In the genomic region with DNA sequence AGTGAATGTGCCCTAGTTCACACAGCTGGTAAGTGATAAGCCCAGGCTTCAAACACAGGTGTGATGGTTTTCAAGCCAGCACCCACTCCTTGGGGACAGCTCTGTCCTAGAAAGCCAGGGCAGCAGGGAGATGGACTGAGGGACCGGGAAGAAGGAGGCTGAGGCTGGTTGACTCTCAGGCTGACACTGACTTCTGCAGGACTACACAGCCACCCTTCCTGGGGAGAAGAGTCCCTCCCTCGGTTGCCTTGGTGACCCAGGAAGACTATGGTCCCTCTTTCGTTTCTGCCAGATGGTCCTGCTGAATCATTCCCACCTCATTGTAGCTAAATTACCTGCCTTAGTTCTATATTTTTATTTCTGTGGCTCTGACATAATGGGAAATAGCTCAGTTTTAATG, we compare ENCODE assay signal across 28 cellular contexts. TPM values are rescaled to one million over a fixed set of nuclear protein-coding genes. Genes with fewer than 3 reads are reported as not detected.
"Had no signal": no experiment of that assay in that cellular context is flagged by ENCODE, and none has a peak within 500 bp of the region (broad histone marks: within the 10 kb centered on the region; RNA-seq: fewer than 3 reads in every experiment).

No MANE protein-coding gene starts in this region.

- H3K36me3 ChIP-seq: colonic mucosa, MG63 had no signal

- H3K27me3 ChIP-seq: colonic mucosa, MG63 had no signal

- H3K27ac ChIP-seq: colonic mucosa, PC-9 had no signal

- H3K4me1 ChIP-seq: colonic mucosa had no signal

- H2AFZ ChIP-seq: PC-9 had no signal

- H3K9me3 Mint-ChIP-seq: activated CD4-positive, alpha-beta T cell treated with anti-CD3 and anti-CD28 coated beads, Interleukin-2, amount 10 ng/mL, durations not matched to agents 24 days and 14 days; activated T-cell treated with anti-CD3 and anti-CD28 coated beads, Interleukin-2, amount 50 U/mL, for 4 hours had no signal

- DNase-seq: activated B cell treated with CpG ODN at 0.5 μM for 24 hours; activated CD4-positive, alpha-beta T cell treated with anti-CD3 and anti-CD28 coated beads for 1 hour; activated CD4-positive, alpha-beta T cell treated with anti-CD3 and anti-CD28 coated beads, Interleukin-2, amount 10 ng/mL, durations not matched to agents 24 days and 14 days; activated CD4-positive, alpha-beta T cell treated with anti-CD3 and anti-CD28 coated beads, Interleukin-2, amount 50 U/mL, for 48 hours; activated CD8-positive, alpha-beta memory T cell treated with anti-CD3 and anti-CD28 coated beads for 24 hours; activated effector memory CD4-positive, alpha-beta T cell treated with anti-CD3 and anti-CD28 coated beads, Interleukin-2, amount 50 U/mL, for 16 hours; activated naive CD4-positive, alpha-beta T cell treated with Interleukin-2 at 50 U/mL for 16 hours; activated T-cell treated with anti-CD3 and anti-CD28 coated beads, Interleukin-2, amount 50 U/mL, for 4 hours; cerebellar nuclear complex; colonic mucosa; MG63; MV-4-11; NCI-H1092 treated with DMSO at 0.1 percent for 48 hours; NCI-H1417 treated with DMSO at 0.1 percent for 48 hours; NCI-H187 treated with DMSO at 0.1 percent for 48 hours; NCI-H2081 treated with DMSO at 0.1 percent for 48 hours; NCI-H2171 treated with DMSO at 0.1 percent for 48 hours; NCI-H345; NCI-H510A; NCI-H526 treated with DMSO at 0.1 percent for 48 hours; PC-9; SHP77 treated with DMSO at 0.1 percent for 48 hours; T-helper 17 cell; T-helper 9 cell had no signal

- H3K4me3 Mint-ChIP-seq: activated B cell treated with CpG ODN at 0.5 μM for 24 hours; activated CD4-positive, alpha-beta T cell treated with anti-CD3 and anti-CD28 coated beads, Interleukin-2, amount 10 ng/mL, durations not matched to agents 24 days and 14 days; activated naive CD8-positive, alpha-beta T cell; activated T-cell treated with anti-CD3 and anti-CD28 coated beads, Interleukin-2, amount 50 U/mL, for 4 hours; T-helper 17 cell had no signal

- H3K4me1 Mint-ChIP-seq: activated B cell treated with CpG ODN at 0.5 μM for 24 hours; activated CD4-positive, alpha-beta T cell treated with anti-CD3 and anti-CD28 coated beads, Interleukin-2, amount 10 ng/mL, durations not matched to agents 24 days and 14 days; T-helper 17 cell had no signal

- H3K4me2 ChIP-seq: PC-9 had no signal

- FAIRE-seq: TTC549 had no signal

- H3K27me3 Mint-ChIP-seq: activated B cell treated with CpG ODN at 0.5 μM for 24 hours; activated CD4-positive, alpha-beta T cell treated with anti-CD3 and anti-CD28 coated beads, Interleukin-2, amount 10 ng/mL, durations not matched to agents 24 days and 14 days; activated naive CD8-positive, alpha-beta T cell; T-helper 17 cell had no signal

- H3K36me3 Mint-ChIP-seq: activated naive CD8-positive, alpha-beta T cell had no signal

- H3K27ac Mint-ChIP-seq: activated B cell treated with CpG ODN at 0.5 μM for 24 hours; activated CD4-positive, alpha-beta T cell treated with anti-CD3 and anti-CD28 coated beads, Interleukin-2, amount 10 ng/mL, durations not matched to agents 24 days and 14 days; activated naive CD8-positive, alpha-beta T cell; T-helper 17 cell had no signal

- H3K9me3 ChIP-seq: colonic mucosa, MG63 had no signal

- H3K4me3 ChIP-seq: colonic mucosa, MG63, PC-9 had no signal

RNA-seq across cellular contexts. Expression of gene FSHR, which starts 11.3 kb away (rescaled TPM):
- total RNA-seq: activated B cell treated with CpG ODN at 0.5 μM for 24 hours; activated CD4-positive, alpha-beta T cell treated with anti-CD3 and anti-CD28 coated beads, Interleukin-2, amount 10 ng/mL, durations not matched to agents 24 days and 14 days; activated T-cell treated with anti-CD3 and anti-CD28 coated beads, Interleukin-2, amount 50 U/mL, for 4 hours; cardiac septum; colonic mucosa; PC-9; SK-MEL-5; T-helper 17 cell had no signal
